21 cellular contexts compared by ENCODE assay signal in the genomic region with DNA sequence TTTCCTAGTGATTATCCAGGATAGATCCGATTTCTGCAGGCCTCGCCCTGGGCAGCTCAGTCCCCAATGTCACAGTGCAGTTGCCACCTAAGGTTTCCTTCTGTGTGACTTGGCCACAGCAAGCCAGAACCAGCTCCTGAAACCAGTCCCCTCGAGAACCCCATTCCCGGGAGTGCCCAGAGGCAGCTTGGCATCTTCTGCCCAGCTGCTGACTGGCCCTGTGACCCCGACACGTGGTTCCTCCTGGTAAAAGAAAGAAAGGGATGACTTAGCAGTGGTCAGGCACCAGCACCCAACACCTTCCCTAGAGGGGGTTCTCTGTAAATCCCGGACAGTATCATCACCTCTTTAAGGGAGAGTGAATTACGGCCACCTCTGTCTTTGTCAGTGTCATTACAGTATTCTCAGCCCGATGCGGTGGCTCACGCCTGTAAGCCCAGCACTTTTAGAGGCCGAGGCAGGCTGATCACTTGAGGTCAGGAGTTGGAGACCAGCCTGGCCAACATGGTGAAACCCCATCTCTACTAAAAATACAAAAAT. TPM values are rescaled to one million over a fixed set of nuclear protein-coding genes. Genes with fewer than 3 reads are reported as not detected.
DNase-seq lines count a peak whose midpoint lies in the region; ATAC-seq, FAIRE-seq and TF ChIP-seq lines count a peak whose summit lies in the region.
"Had no signal": no experiment of that assay in that cellular context is flagged by ENCODE, and none has a peak within 500 bp of the region (broad histone marks: within the 10 kb centered on the region; RNA-seq: fewer than 3 reads in every experiment).

No MANE protein-coding gene starts in this region.

- peaks cover 32% of the 10 kb centered on the region for H3K36me3 ChIP-seq in GM06990 (ENCODE audit: control insufficient read depth, insufficient read depth, low read length)
- peaks cover 21 to 33% of the 10 kb centered on the region in 2 experiments; a peak in 3 of 4 replicates for H3K36me3 ChIP-seq in GM12878 (ENCODE audit: control insufficient read depth in 2 of 2, insufficient read depth in 2 of 2, low read length in 1 of 2)
- H3K36me3 ChIP-seq in skeletal muscle tissue (ENCODE audit: control insufficient read depth in 3 of 3, insufficient read depth in 3 of 3, low read length in 3 of 3) = no peaks in the 10 kb centered on the region
- H3K36me3 ChIP-seq: suprapubic skin had no signal

- H3K27me3 ChIP-seq in GM06990 (replicated peaks; ENCODE audit: control insufficient read depth, insufficient read depth, low read length) (no peaks in the 10 kb centered on the region), GM12878 (replicated peaks in 1 of 2; ENCODE audit: control insufficient read depth in 2 of 2, insufficient read depth in 2 of 2, low read length in 1 of 2) (no peaks in the 10 kb centered on the region), skeletal muscle tissue (ENCODE audit: control insufficient read depth in 3 of 3, insufficient read depth in 3 of 3, low read length in 3 of 3) (no peaks in the 10 kb centered on the region)
- H3K27me3 ChIP-seq: SJSA1, suprapubic skin had no signal

- WGBS in GM12878 (ENCODE audit: insufficient coverage, insufficient replicate concordance, low lambda C conversion rate, missing lambda C conversion rate) = 67% methylated on average over 12 of the region's 12 CpGs

- H3K4me1 ChIP-seq in GM12878 (ENCODE audit: control insufficient read depth, insufficient read depth, low read length) (peaks cover 27% of the 10 kb centered on the region), skeletal muscle tissue (ENCODE audit: control insufficient read depth in 3 of 3, insufficient read depth in 3 of 3, low read length in 3 of 3) (peaks cover 5 to 21% (median 6%) of the 10 kb centered on the region in 3 donors)
- H3K4me1 ChIP-seq: SJSA1 had no signal

- TF ChIP-seq RAD21 in GM12878 (IDR thresholded peaks at IDR 0.05; ENCODE audit: insufficient read depth, low read depth, low read length) = no peak

- no peak overlapping the region for H3K4me2 ChIP-seq in GM12878 (ENCODE audit: control insufficient read depth, insufficient read depth)

- H3K9me3 ChIP-seq in GM12878 (replicated peaks; ENCODE audit: control insufficient read depth, insufficient read depth, low read length) (no peaks in the 10 kb centered on the region; the same call in 2 of the 3 replicates), skeletal muscle tissue (ENCODE audit: control insufficient read depth in 3 of 3, low read length in 3 of 3) (no peaks in the 10 kb centered on the region)
- H3K9me3 ChIP-seq: SJSA1, suprapubic skin had no signal

- H2AFZ ChIP-seq in GM12878 (ENCODE audit: control insufficient read depth, low read depth, low read length) = no peak overlapping the region

- DNase-seq in GM06990 (ENCODE audit: extremely low read depth, insufficient read length) (peak; percentile 24), GM12878 (ENCODE audit: low read depth, low spot score) (no peak), medulla oblongata (ENCODE audit: extremely low spot score) (peak; percentile 71), NCI-H1105 (lab: John Stamatoyannopoulos, UW) (no peak), DMS153 (lab: John Stamatoyannopoulos, UW) (no peak)
- DNase-seq in activated effector memory CD4-positive, alpha-beta T cell treated with Interleukin-2 at 50 U/mL for 16 hours = no peak
- DNase-seq: activated CD4-positive, alpha-beta T cell treated with anti-CD3 and anti-CD28 coated beads for 48 hours; activated CD8-positive, alpha-beta memory T cell treated with anti-CD3 and anti-CD28 coated beads, Interleukin-2, amount 50 U/mL, for 48 hours; activated naive CD4-positive, alpha-beta T cell; COR-L47; NCI-H2081; NCI-H524; stimulated activated CD4-positive, alpha-beta T cell treated with anti-CD3 and anti-CD28 coated beads, Interleukin-2, amount 100 ng/mL, for 24 hours had no signal

- intact Hi-C loops in GM12878 (cut with micrococcal nuclease; ENCODE audit: unreplicated experiment) = no loop called here

- CTCF ChIA-PET in GM12878 (lab: Yijun Ruan, JAX) = interaction anchor here (0.7 to 1.9 kb wide), 3 partner anchors 7 to 37 kb away, joined by 3 to 4 read pairs (median 3); no protein-coding TSS in a partner anchor

- no peak for TF ChIP-seq POLR2A in GM12878 (IDR thresholded peaks at IDR 0.05; ENCODE audit: low read depth, low read length)

- SMC1A ChIA-PET in GM12878 (lab: Charles Lee; ENCODE audit: uncharacterized antibody, unreplicated experiment) = interaction anchor here (0.5 to 2.1 kb wide), 5 partner anchors 8 to 125 kb away, joined by 3 to 12 read pairs (median 5); no protein-coding TSS in a partner anchor

- TF ChIP-seq EP300 in GM12878 (IDR thresholded peaks at IDR 0.05; ENCODE audit: borderline replicate concordance in 1 of 2, control insufficient read depth in 1 of 2, low read depth in 2 of 2, low read length in 2 of 2) = no peak

- H3K27ac ChIP-seq in GM12878 (ENCODE audit: control insufficient read depth, insufficient read depth) (peak overlapping the region; percentile 65), skeletal muscle tissue (ENCODE audit: low read depth, low read length) (peak overlapping the region; percentile 15)
- H3K27ac ChIP-seq: epithelial cell of prostate, SJSA1, suprapubic skin had no signal

- POLR2A ChIA-PET in GM12878 (lab: Charles Lee) = interaction anchor here (0.6 to 2.3 kb wide), 5 partner anchors 8 to 69 kb away, joined by 3 to 14 read pairs (median 5); no protein-coding TSS in a partner anchor

- RAD21 ChIA-PET in GM12878 (lab: Charles Lee; ENCODE audit: unreplicated experiment) = interaction anchor here (1.4 to 2.1 kb wide), 3 partner anchors 8 to 67 kb away, joined by 3 to 11 read pairs (median 4); no protein-coding TSS in a partner anchor

- FAIRE-seq in GM12878 (lab: Jason Lieb, UNC) = no peak
- FAIRE-seq: astrocyte, colon had no signal

- TF ChIP-seq CTCF in GM06990 (IDR thresholded peaks at IDR 0.05; ENCODE audit: insufficient read depth, low read length, poor library complexity, severe bottlenecking) (no peak), GM12878 (IDR thresholded peaks at IDR 0.05 in 2 of 3, conservative IDR thresholded peaks at IDR 0.05 in 1 of 3; ENCODE audit: control insufficient read depth in 2 of 3, extremely low read depth in 1 of 3, insufficient read depth in 1 of 3, low read depth in 3 of 3, low read length in 3 of 3) (no peak)

- no TSS peak for BruUV-seq in GM12878 (replicated peaks; lab: Mats Ljungman, UMichigan)

- in situ Hi-C loops in GM12878 (cut with MboI) = no loop called here

- no peaks in the 10 kb centered on the region for H4K20me1 ChIP-seq in GM12878 (ENCODE audit: control insufficient read depth, insufficient read depth)

- peak overlapping the region; percentile 33; the same call in 1 of the 2 replicates for H3K9ac ChIP-seq in GM12878 (ENCODE audit: control insufficient read depth, insufficient read depth, low read length)
- peak overlapping the region in 1 of 3 donors; percentile 16 for H3K9ac ChIP-seq in skeletal muscle tissue (ENCODE audit: low read depth in 1 of 3, low read length in 3 of 3)

- H3K4me3 ChIP-seq in GM06990 (replicated peaks; ENCODE audit: low read depth, low read length) (no peak overlapping the region), GM12878 (no peak overlapping the region), skeletal muscle tissue (ENCODE audit: low read length in 3 of 3) (no peak overlapping the region)
- H3K4me3 ChIP-seq: SJSA1, suprapubic skin had no signal

- H3K79me2 ChIP-seq in GM12878 (ENCODE audit: control insufficient read depth, insufficient read depth, low read length) = peaks cover 65% of the 10 kb centered on the region

- peak; percentile 62 for ATAC-seq in GM12878
- no peak for ATAC-seq in GM19452 (IDR thresholded peaks at IDR 0.05; ENCODE audit: unreplicated experiment)
- ATAC-seq: sciatic nerve had no signal

TF ChIP-seq in GM12878, 131 proteins besides CTCF, POLR2A, EP300 and RAD21 (continues in another document):
- peak; percentile 56; the same call in 1 of the 2 replicates for TF ChIP-seq NR2F1 (conservative IDR thresholded peaks at IDR 0.05)
- TF ChIP-seq IRF4 (IDR thresholded peaks at IDR 0.05; ENCODE audit: low read depth, low read length) = 0 out of 2 replicates have a peak, but pooled peaks have one; percentile 11

RNA-seq across cellular contexts. Expression of gene MYO9B, which starts 41.7 kb away (rescaled TPM):
- 555 and 589 TPM in 2 replicates for total RNA-seq in GM12878 (2013; cell fraction: nucleolus; rRNA removed)
- 66.4 and 77.3 TPM in 2 replicates for total RNA-seq in GM12878 (2014; rRNA removed)
- total RNA-seq in GM12878 (2014; rRNA removed; fragmentation: Illumina TruSeq; extraction: Trizol) = 38.1 and 42.6 TPM in 2 replicates
- 157 and 165 TPM in 2 replicates for total RNA-seq in GM12878 (2021)
- 65.2 TPM for polyA plus RNA-seq in GM12878 (2011; ENCODE audit: low read depth)
- 26.7 and 48.9 TPM in 2 replicates for polyA plus RNA-seq in GM12878 (2011; rRNA removed)
- 49.6 and 58.1 TPM in 2 replicates for polyA plus RNA-seq in GM12878 (2011; cell fraction: cytosol; rRNA removed)
- 452 and 507 TPM in 2 replicates for polyA plus RNA-seq in GM12878 (2011; cell fraction: nucleus; rRNA removed)
- 174 and 191 TPM in 2 replicates for polyA plus RNA-seq in GM12878 (2012)
- 26.8 and 57.9 TPM in 2 replicates for polyA plus RNA-seq in GM12878 (2014; fragmentation: Illumina TruSeq; extraction: Trizol)
- polyA plus RNA-seq in GM12878 (2014; fragmentation: Nextera tagmentation; extraction: Ambion mirVana) = 10 to 100 TPM in 1 of 2 experiments, 1 to 10 TPM in 1; 5.4 to 11.1 TPM
- polyA plus RNA-seq in GM12878 (2014; rRNA removed) = 87.6 and 105 TPM in 2 replicates
- 10 to 100 TPM; 25.4 to 32.8 TPM for polyA plus RNA-seq in GM12878 (2016; fragmentation: Nextera tagmentation; extraction: Ambion mirVana)
- 93.1 and 119 TPM in 2 replicates for polyA minus RNA-seq in GM12878 (2011; rRNA and poly(A)+ RNA removed)
- 59.6 and 66.5 TPM in 2 replicates for polyA minus RNA-seq in GM12878 (2011; cell fraction: cytosol; rRNA and poly(A)+ RNA removed)
- 106 and 154 TPM in 2 replicates for polyA minus RNA-seq in GM12878 (2011; cell fraction: nucleus; rRNA and poly(A)+ RNA removed)
- total RNA-seq in skeletal muscle tissue = 12.5 TPM

RNA-seq across cellular contexts. Expression of gene HAUS8, which starts 42.1 kb away (rescaled TPM):
- 14.2 and 16.9 TPM in 2 replicates for total RNA-seq in GM12878 (2013; cell fraction: nucleolus; rRNA removed)
- total RNA-seq in GM12878 (2014; rRNA removed) = 15.4 and 22.7 TPM in 2 replicates
- 22.8 and 24.0 TPM in 2 replicates for total RNA-seq in GM12878 (2014; rRNA removed; fragmentation: Illumina TruSeq; extraction: Trizol)
- total RNA-seq in GM12878 (2021) = 32.0 and 36.8 TPM in 2 replicates
- 14.4 TPM for polyA plus RNA-seq in GM12878 (2011; ENCODE audit: low read depth)
- polyA plus RNA-seq in GM12878 (2011; rRNA removed) = 21.3 and 24.6 TPM in 2 replicates
- polyA plus RNA-seq in GM12878 (2011; cell fraction: cytosol; rRNA removed) = 24.9 and 27.7 TPM in 2 replicates
- polyA plus RNA-seq in GM12878 (2011; cell fraction: nucleus; rRNA removed) = 31.7 and 32.0 TPM in 2 replicates
- polyA plus RNA-seq in GM12878 (2012) = 16.4 and 17.9 TPM in 2 replicates
- 33.1 and 37.2 TPM in 2 replicates for polyA plus RNA-seq in GM12878 (2014; fragmentation: Illumina TruSeq; extraction: Trizol)
- polyA plus RNA-seq in GM12878 (2014; fragmentation: Nextera tagmentation; extraction: Ambion mirVana) = 10 to 100 TPM; 24.2 to 35.7 TPM
- 34.6 and 37.4 TPM in 2 replicates for polyA plus RNA-seq in GM12878 (2014; rRNA removed)
- 10 to 100 TPM; 43.0 to 43.9 TPM for polyA plus RNA-seq in GM12878 (2016; fragmentation: Nextera tagmentation; extraction: Ambion mirVana)
- polyA minus RNA-seq in GM12878 (2011; rRNA and poly(A)+ RNA removed) = 10.3 and 10.8 TPM in 2 replicates
- polyA minus RNA-seq in GM12878 (2011; cell fraction: cytosol; rRNA and poly(A)+ RNA removed) = 3.7 and 8.1 TPM in 2 replicates
- 5.4 and 11.7 TPM in 2 replicates for polyA minus RNA-seq in GM12878 (2011; cell fraction: nucleus; rRNA and poly(A)+ RNA removed)
- total RNA-seq in skeletal muscle tissue = 2.6 TPM

Comparison
In these comparisons a context has a peak if more than half of its experiments do, and no peak if none do; other contexts are left out.
1. DNase-seq: peak in GM06990 (single experiment) and medulla oblongata (single experiment); none in GM12878 (single experiment), activated effector memory CD4-positive, alpha-beta T cell treated with Interleukin-2 at 50 U/mL for 16 hours (single experiment), NCI-H1105 (single experiment) and DMS153 (single experiment).